Comparison of ENCODE assay signal across 2 cellular contexts in genomic region chrX:117606101-117606500, GRCh38.
ATAC-seq and TF ChIP-seq lines count a peak whose summit lies in the region.
"Not testable (repeated sequence)": the region's sequence is repeated elsewhere in the genome, so short reads cannot be mapped to it uniquely, and the experiment has no call there.

No MANE protein-coding gene starts in this region.

- ATAC-seq in SK-N-SH treated with all-trans-retinoic acid at 6 μM for 48 hours = not testable (repeated sequence)

- TF ChIP-seq CTCF in HEK293 (tag by site-specific recombination; IDR thresholded peaks at IDR 0.05) = not testable (repeated sequence)

- not testable (repeated sequence) for H3K4me3 ChIP-seq in HEK293 (ENCODE audit: low read depth, low read length)

- not testable (repeated sequence) for H3K4me1 ChIP-seq in HEK293 (ENCODE audit: control insufficient read depth, insufficient read depth, low read length)

- CTCF ChIA-PET in HEK293 (lab: Yijun Ruan, JAX) = interaction anchor here (0.6 kb wide), 1 partner anchor 426 kb away, joined by 3 read pairs; no protein-coding TSS in a partner anchor

- H3K9me3 ChIP-seq in HEK293 (ENCODE audit: control insufficient read depth, insufficient read depth, low read depth, low read length) = not testable (repeated sequence)

- not testable (repeated sequence) for H3K27ac ChIP-seq in HEK293 (ENCODE audit: extremely low read depth, low read depth, low read length)

- POLR2A ChIA-PET in HEK293 (lab: Yijun Ruan, JAX) = not testable (repeated sequence)

- not testable (repeated sequence) for H3K36me3 ChIP-seq in HEK293 (ENCODE audit: control insufficient read depth in 2 of 2, insufficient read depth in 1 of 2, low read length in 2 of 2)

TF ChIP-seq in HEK293, 187 proteins besides CTCF, POLR2A, EP300 and RAD21:
- peak; percentile 80; the same call in 1 of the 2 replicates for TF ChIP-seq ZNF146 (tag by site-specific recombination; IDR thresholded peaks at IDR 0.05)
TF ChIP-seq in HEK293: peak in this region for 1; not testable (repeated sequence) for 186.

TF ChIP-seq in SK-N-SH treated with all-trans-retinoic acid at 6 μM for 48 hours, 23 proteins besides CTCF, POLR2A, EP300 and RAD21:
- peak; percentile 51 for TF ChIP-seq ZNF8 (CRISPR knock-in tag; IDR thresholded peaks at IDR 0.05)
